ENCODE assay signal across 20 cellular contexts in genomic region chr9:114746591-114746990, GRCh38. TPM values are rescaled to one million over a fixed set of nuclear protein-coding genes. Genes with fewer than 3 reads are reported as not detected.
A peak's percentile ranks its signal among the peaks of the same experiment; 100 is the strongest.
DNase-seq lines count a peak whose midpoint lies in the region; ATAC-seq and TF ChIP-seq lines count a peak whose summit lies in the region.
"Had no signal": no experiment of that assay in that cellular context is flagged by ENCODE, and none has a peak within 500 bp of the region (broad histone marks: within the 10 kb centered on the region; RNA-seq: fewer than 3 reads in every experiment).

No MANE protein-coding gene starts in this region.

- intact Hi-C loops in right lobe of liver (cut with DNase I), result loop anchor here in 1 of 2 donors (10.0 kb wide), 1 partner anchor 158 kb away; no protein-coding TSS in a partner anchor

- H3K27me3 ChIP-seq in right lobe of liver, result no peaks in the 10 kb centered on the region
- H3K27me3 ChIP-seq: tibial nerve had no signal

- no peak overlapping the region for H3K4me3 Mint-ChIP-seq in activated naive CD8-positive, alpha-beta T cell treated with anti-CD3 and anti-CD28 coated beads, Interleukin-2, amount 50 U/mL, for 24 hours
- H3K4me3 Mint-ChIP-seq in neural crest cell, result no peak overlapping the region
- H3K4me3 Mint-ChIP-seq: activated CD8-positive, alpha-beta T cell treated with anti-CD3 and anti-CD28 coated beads for 36 hours; CD8-positive, alpha-beta T cell; nephron progenitor cell; stimulated activated effector memory CD8-positive, alpha-beta T cell treated with anti-CD3 and anti-CD28 coated beads, Interleukin-12 subunit alpha, Interleukin-12 subunit beta, amount 100 ng/mL, for 72 hours had no signal

- peaks cover 5% of the 10 kb centered on the region for H3K9me3 Mint-ChIP-seq in activated naive CD8-positive, alpha-beta T cell treated with anti-CD3 and anti-CD28 coated beads, Interleukin-2, amount 50 U/mL, for 24 hours
- no peaks in the 10 kb centered on the region for H3K9me3 Mint-ChIP-seq in neural crest cell
- H3K9me3 Mint-ChIP-seq: activated CD8-positive, alpha-beta T cell treated with anti-CD3 and anti-CD28 coated beads for 36 hours; CD8-positive, alpha-beta T cell; nephron progenitor cell; stimulated activated effector memory CD8-positive, alpha-beta T cell treated with anti-CD3 and anti-CD28 coated beads, Interleukin-12 subunit alpha, Interleukin-12 subunit beta, amount 100 ng/mL, for 72 hours had no signal

- no peaks in the 10 kb centered on the region for H3K27me3 Mint-ChIP-seq in activated naive CD8-positive, alpha-beta T cell treated with anti-CD3 and anti-CD28 coated beads, Interleukin-2, amount 50 U/mL, for 24 hours
- H3K27me3 Mint-ChIP-seq in neural crest cell (ENCODE audit: low read depth), result no peaks in the 10 kb centered on the region
- H3K27me3 Mint-ChIP-seq: activated CD8-positive, alpha-beta T cell treated with anti-CD3 and anti-CD28 coated beads for 36 hours had no signal

- no peak for ATAC-seq in activated naive CD8-positive, alpha-beta T cell treated with anti-CD3 and anti-CD28 coated beads, Interleukin-2, amount 50 U/mL, for 24 hours
- no peak for ATAC-seq in GM18858 (IDR thresholded peaks at IDR 0.05; ENCODE audit: unreplicated experiment)
- no peak for ATAC-seq in right lobe of liver
- ATAC-seq: CD8-positive, alpha-beta T cell; psoas muscle; Right ventricle myocardium inferior had no signal

- no peaks in the 10 kb centered on the region for H3K9me3 ChIP-seq in right lobe of liver
- H3K9me3 ChIP-seq: psoas muscle, tibial nerve had no signal

- no peaks in the 10 kb centered on the region for H3K36me3 ChIP-seq in right lobe of liver
- H3K36me3 ChIP-seq: tibial nerve had no signal

- no peak overlapping the region for H3K27ac ChIP-seq in right lobe of liver
- H3K27ac ChIP-seq: 22Rv1, psoas muscle had no signal

- peak; percentile 10 for DNase-seq in DMS 273 (lab: John Stamatoyannopoulos, UW; ENCODE audit: unreplicated experiment)
- no peak for DNase-seq in DMS 273 treated with DMSO at 0.1 percent for 48 hours (lab: John Stamatoyannopoulos, UW)
- DNase-seq in LHCN-M2 (ENCODE audit: low read depth), result peak; percentile 42
- DNase-seq in activated naive CD8-positive, alpha-beta T cell treated with anti-CD3 and anti-CD28 coated beads, Interleukin-2, amount 50 U/mL, for 24 hours, result no peak
- no peak for DNase-seq in neural crest cell (ENCODE audit: low read depth, low spot score)
- DNase-seq in MV-4-11 (lab: John Stamatoyannopoulos, UW), result no peak
- DNase-seq in right lobe of liver, result no peak
- DNase-seq: activated T-cell treated with anti-CD3 and anti-CD28 coated beads, Interleukin-2, amount 50 U/mL, for 48 hours; CD8-positive, alpha-beta T cell; kidney; mesendoderm; NCI-H2227 treated with DMSO at 0.1 percent for 48 hours; nephron progenitor cell; psoas muscle had no signal

- H3K4me3 ChIP-seq in right lobe of liver, result no peak overlapping the region
- H3K4me3 ChIP-seq: psoas muscle, tibial nerve had no signal

- H3K4me1 ChIP-seq in right lobe of liver, result peaks cover 0 to 13% (median 0%) of the 10 kb centered on the region in 4 donors
- H3K4me1 ChIP-seq: psoas muscle had no signal

- no peaks in the 10 kb centered on the region for H3K36me3 Mint-ChIP-seq in activated naive CD8-positive, alpha-beta T cell treated with anti-CD3 and anti-CD28 coated beads, Interleukin-2, amount 50 U/mL, for 24 hours (ENCODE audit: low read depth)
- H3K36me3 Mint-ChIP-seq in neural crest cell (ENCODE audit: low read depth), result no peaks in the 10 kb centered on the region
- H3K36me3 Mint-ChIP-seq: CD8-positive, alpha-beta T cell; stimulated activated effector memory CD8-positive, alpha-beta T cell treated with anti-CD3 and anti-CD28 coated beads, Interleukin-12 subunit alpha, Interleukin-12 subunit beta, amount 100 ng/mL, for 72 hours had no signal

- H3K4me1 Mint-ChIP-seq in activated naive CD8-positive, alpha-beta T cell treated with anti-CD3 and anti-CD28 coated beads, Interleukin-2, amount 50 U/mL, for 24 hours, result peaks cover 20% of the 10 kb centered on the region
- peaks cover 13% of the 10 kb centered on the region for H3K4me1 Mint-ChIP-seq in neural crest cell
- H3K4me1 Mint-ChIP-seq: nephron progenitor cell; stimulated activated effector memory CD8-positive, alpha-beta T cell treated with anti-CD3 and anti-CD28 coated beads, Interleukin-12 subunit alpha, Interleukin-12 subunit beta, amount 100 ng/mL, for 72 hours had no signal

- TF ChIP-seq CTCF in neural crest cell (conservative IDR thresholded peaks at IDR 0.05) (no peak), right lobe of liver (IDR thresholded peaks at IDR 0.05) (no peak)

- peak overlapping the region; percentile 24 for H3K27ac Mint-ChIP-seq in activated naive CD8-positive, alpha-beta T cell treated with anti-CD3 and anti-CD28 coated beads, Interleukin-2, amount 50 U/mL, for 24 hours
- H3K27ac Mint-ChIP-seq in neural crest cell (ENCODE audit: unreplicated experiment), result peak overlapping the region; percentile 21
- H3K27ac Mint-ChIP-seq: activated CD8-positive, alpha-beta T cell treated with anti-CD3 and anti-CD28 coated beads for 36 hours; CD8-positive, alpha-beta T cell; nephron progenitor cell; stimulated activated effector memory CD8-positive, alpha-beta T cell treated with anti-CD3 and anti-CD28 coated beads, Interleukin-12 subunit alpha, Interleukin-12 subunit beta, amount 100 ng/mL, for 72 hours had no signal

- no peak for TF ChIP-seq POLR2A in right lobe of liver (IDR thresholded peaks at IDR 0.05)

- 54% methylated on average over 2 of the region's 2 CpGs for WGBS in right lobe of liver (ENCODE audit: insufficient coverage, low coverage, low lambda C conversion rate, missing lambda C conversion rate)

RNA-seq across cellular contexts. Expression of gene TNFSF15, which starts 59.2 kb away (rescaled TPM):
- total RNA-seq in LHCN-M2 (2014; rRNA removed), result 0.06 and 0.13 TPM in 2 replicates
- polyA plus RNA-seq in LHCN-M2 (2012), result 0.13 TPM
- not detected in 2 replicates for total RNA-seq in neural crest cell
- under 1 TPM in 5 of 6 experiments, not detected in 1; 0.04 to 0.35 (median 0.06) TPM for total RNA-seq in right lobe of liver
- total RNA-seq: CD8-positive, alpha-beta T cell had no signal

Comparison
In these comparisons a context has a peak if more than half of its experiments do, and no peak if none do; other contexts are left out.
1. DNase-seq: peak in DMS 273 (single experiment) and LHCN-M2 (single experiment); none in DMS 273 treated with DMSO at 0.1 percent for 48 hours (single experiment), activated naive CD8-positive, alpha-beta T cell treated with anti-CD3 and anti-CD28 coated beads, Interleukin-2, amount 50 U/mL, for 24 hours (single experiment), neural crest cell (single experiment), MV-4-11 (single experiment) and right lobe of liver (0 of 3).